Comparison of ENCODE assay signal across 1 cellular context in the genomic region with DNA sequence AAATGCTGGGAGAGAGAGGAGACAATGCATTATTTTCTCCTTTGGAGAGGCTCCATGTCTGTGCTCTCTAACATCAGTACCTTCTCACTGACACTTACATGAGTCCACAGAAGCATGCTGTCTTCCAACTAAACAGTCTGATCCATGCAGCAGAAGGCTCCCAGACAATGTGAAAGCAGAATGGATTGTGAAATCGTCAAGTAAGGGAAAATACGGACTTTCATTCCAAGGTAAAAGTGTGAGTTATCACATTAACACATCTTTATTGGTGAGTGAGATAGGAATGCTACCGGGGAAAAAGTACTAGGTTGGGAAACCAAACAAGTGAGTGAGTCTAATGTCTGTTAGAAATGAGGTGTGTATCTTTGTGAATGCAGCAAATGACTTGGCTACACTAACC.
TF ChIP-seq lines count a peak whose summit lies in the region.

No MANE protein-coding gene starts in this region.

TF ChIP-seq in GM23338, 12 proteins besides CTCF, POLR2A, EP300 and RAD21 (continued from another document):
- TF ChIP-seq ZNF462 (CRISPR knock-in tag; IDR thresholded peaks at IDR 0.05), result no peak
